In genomic region chr5:32859211-32859641, GRCh38 we compare ENCODE assay signal across 16 cellular contexts.
"Had no signal": no experiment of that assay in that cellular context is flagged by ENCODE, and none has a peak within 500 bp of the region (broad histone marks: within the 10 kb centered on the region; RNA-seq: fewer than 3 reads in every experiment).

No MANE protein-coding gene starts in this region.

- H3K4me3 Mint-ChIP-seq: activated CD4-positive, alpha-beta T cell treated with anti-CD3 and anti-CD28 coated beads, Interleukin-2, amount 10 ng/mL, durations not matched to agents 24 days and 14 days; activated naive CD4-positive, alpha-beta T cell treated with anti-CD3 and anti-CD28 coated beads, Interleukin-2, amount 50 U/mL, for 24 hours; natural killer cell treated with Interleukin-12 subunit alpha and Interleukin-12 subunit beta and Interleukin-15 and Interleukin-18, amount 100 ng/mL, for 72 hours; T-helper 1 cell treated with Interleukin-12 subunit alpha and Interleukin-12 subunit beta and Interleukin-4 antibody, amounts not matched to agents 30 μg/mL and 1 μg/mL, for 36 hours; WTC11 had no signal

- H3K4me1 ChIP-seq: right lobe of liver, spleen had no signal

- H3K4me3 ChIP-seq: cardiac muscle cell, prostate gland, right lobe of liver, spleen had no signal

- H3K36me3 Mint-ChIP-seq: activated naive CD4-positive, alpha-beta T cell treated with anti-CD3 and anti-CD28 coated beads, Interleukin-2, amount 50 U/mL, for 24 hours had no signal

- ATAC-seq: natural killer cell treated with Interleukin-12 subunit alpha and Interleukin-12 subunit beta and Interleukin-15 and Interleukin-18, amount 100 ng/mL, for 72 hours; right lobe of liver; WTC11 had no signal

- FAIRE-seq: colon, islet of Langerhans had no signal

- H3K4me1 Mint-ChIP-seq: activated CD4-positive, alpha-beta T cell treated with anti-CD3 and anti-CD28 coated beads, Interleukin-2, amount 10 ng/mL, durations not matched to agents 24 days and 14 days; activated naive CD4-positive, alpha-beta T cell treated with anti-CD3 and anti-CD28 coated beads, Interleukin-2, amount 50 U/mL, for 24 hours; WTC11 had no signal

- H3K27ac Mint-ChIP-seq: activated CD4-positive, alpha-beta T cell treated with anti-CD3 and anti-CD28 coated beads, Interleukin-2, amount 10 ng/mL, durations not matched to agents 24 days and 14 days; activated naive CD4-positive, alpha-beta T cell treated with anti-CD3 and anti-CD28 coated beads, Interleukin-2, amount 50 U/mL, for 24 hours; natural killer cell treated with Interleukin-12 subunit alpha and Interleukin-12 subunit beta and Interleukin-15 and Interleukin-18, amount 100 ng/mL, for 72 hours; T-helper 1 cell treated with Interleukin-12 subunit alpha and Interleukin-12 subunit beta and Interleukin-4 antibody, amounts not matched to agents 30 μg/mL and 1 μg/mL, for 36 hours; WTC11 had no signal

- H3K36me3 ChIP-seq: cardiac muscle cell, prostate gland, right lobe of liver, spleen had no signal

- H3K27ac ChIP-seq: cardiac muscle cell, prostate gland, right lobe of liver, spleen had no signal

- H3K9me3 Mint-ChIP-seq: natural killer cell treated with Interleukin-12 subunit alpha and Interleukin-12 subunit beta and Interleukin-15 and Interleukin-18, amount 100 ng/mL, for 72 hours had no signal

- H3K9me3 ChIP-seq: prostate gland had no signal

- DNase-seq: activated CD4-positive, alpha-beta T cell treated with anti-CD3 and anti-CD28 coated beads, Interleukin-2, amount 10 ng/mL, durations not matched to agents 24 days and 14 days; anterior cingulate cortex; head of caudate nucleus; right lobe of liver; spleen; stimulated activated CD4-positive, alpha-beta T cell treated with anti-CD3 and anti-CD28 coated beads, Interleukin-1b, Interleukin-23, amount 100 ng/mL, for 48 hours; stimulated activated naive CD4-positive, alpha-beta T cell treated with Interleukin-2 at 50 U/mL for 16 hours; trophoblast cell had no signal

- H3K27me3 Mint-ChIP-seq: activated CD4-positive, alpha-beta T cell treated with anti-CD3 and anti-CD28 coated beads, Interleukin-2, amount 10 ng/mL, durations not matched to agents 24 days and 14 days had no signal

- H3K27me3 ChIP-seq: cardiac muscle cell, right lobe of liver, spleen had no signal
